ENCODE assay signal across 5 cellular contexts in genomic region chr6:65149841-65150240, GRCh38.
"Had no signal": no experiment of that assay in that cellular context is flagged by ENCODE, and none has a peak within 500 bp of the region (broad histone marks: within the 10 kb centered on the region; RNA-seq: fewer than 3 reads in every experiment).

No MANE protein-coding gene starts in this region.

- DNase-seq: H9, HCEC 1CT, IMR-90 had no signal

- H3K4me3 ChIP-seq: GM23338, K562 had no signal

- H3K4me2 ChIP-seq: GM23338 had no signal
